14 cellular contexts compared by ENCODE assay signal in genomic region chr4:4521767-4522166, GRCh38. TPM values are rescaled to one million over a fixed set of nuclear protein-coding genes. Genes with fewer than 3 reads are reported as not detected.
A peak's percentile ranks its signal among the peaks of the same experiment; 100 is the strongest.
DNase-seq lines count a peak whose midpoint lies in the region; ATAC-seq, FAIRE-seq and TF ChIP-seq lines count a peak whose summit lies in the region.
"Had no signal": no experiment of that assay in that cellular context is flagged by ENCODE, and none has a peak within 500 bp of the region (broad histone marks: within the 10 kb centered on the region; RNA-seq: fewer than 3 reads in every experiment).

No MANE protein-coding gene starts in this region.

- no peak overlapping the region for H3K4me3 ChIP-seq in endodermal cell (ENCODE audit: low read length)
- H3K4me3 ChIP-seq in MG63 = no peak overlapping the region; the same call in 1 of the 2 replicates
- no peak overlapping the region for H3K4me3 ChIP-seq in gastrocnemius medialis
- H3K4me3 ChIP-seq: BLaER1 treated with 17β-estradiol and CSF1 and Interleukin-3, amounts not matched to agents 10 nM and 100 nM; HAP-1 had no signal

- no peak overlapping the region for H3K27ac Mint-ChIP-seq in endodermal cell
- H3K27ac Mint-ChIP-seq in stimulated activated memory B cell treated with anti-CD40 and anti-IgM and Interleukin-4, amounts not matched to agents 10 μg/mL and 1 μg/mL and 100 μg/mL, for 72 hours = peak overlapping the region; percentile 50

- no peaks in the 10 kb centered on the region for H3K9me3 ChIP-seq in endodermal cell (ENCODE audit: control insufficient read depth, low read length)
- H3K9me3 ChIP-seq in MG63 = no peaks in the 10 kb centered on the region
- no peaks in the 10 kb centered on the region for H3K9me3 ChIP-seq in gastrocnemius medialis
- H3K9me3 ChIP-seq: BLaER1 treated with 17β-estradiol and CSF1 and Interleukin-3, amounts not matched to agents 10 nM and 100 nM; HAP-1 had no signal

- peak; percentile 5 for DNase-seq in EH (ENCODE audit: low read depth)
- no peak for DNase-seq in endodermal cell
- DNase-seq in frontal cortex (ENCODE audit: low spot score in 2 of 2) = no peak
- DNase-seq in MG63 = no peak
- DNase-seq in gastrocnemius medialis = no peak
- no peak for DNase-seq in stimulated activated CD4-positive, alpha-beta T cell treated with anti-CD3 and anti-CD28 coated beads, Interleukin-1b, Interleukin-23, amount 100 ng/mL, for 48 hours
- no peak for DNase-seq in amniotic stem cell (lab: John Stamatoyannopoulos, UW)
- DNase-seq: ACHN; CD4-positive, CD25-positive, alpha-beta regulatory T cell; IMR-90 had no signal

- TF ChIP-seq CTCF in endodermal cell (conservative IDR thresholded peaks at IDR 0.05) = no peak
- no peak for TF ChIP-seq CTCF in gastrocnemius medialis (IDR thresholded peaks at IDR 0.05 in 4 of 5, conservative IDR thresholded peaks at IDR 0.05 in 1 of 5)

- ATAC-seq in stimulated activated memory B cell treated with anti-CD40 and anti-IgM and Interleukin-4, amounts not matched to agents 10 μg/mL and 1 μg/mL and 100 μg/mL, for 72 hours = no peak
- no peak for ATAC-seq in gastrocnemius medialis

- H3K36me3 ChIP-seq in endodermal cell (ENCODE audit: control insufficient read depth, insufficient read depth, low read length) (no peaks in the 10 kb centered on the region), MG63 (no peaks in the 10 kb centered on the region), gastrocnemius medialis (no peaks in the 10 kb centered on the region)
- H3K36me3 ChIP-seq: HAP-1 had no signal

- H3K27ac ChIP-seq in endodermal cell (ENCODE audit: low read depth, low read length) (peak overlapping the region; percentile 12), gastrocnemius medialis (no peak overlapping the region)
- H3K27ac ChIP-seq: BLaER1 treated with 17β-estradiol and CSF1 and Interleukin-3, amounts not matched to agents 10 nM and 100 nM had no signal

- 90% methylated on average over 2 of the region's 2 CpGs; no CpG with 5 or more reads in 1 of the 2 experiments for WGBS in endodermal cell (ENCODE audit: insufficient coverage in 1 of 2, insufficient read length in 1 of 2), 2 experiments

- no peaks in the 10 kb centered on the region for H3K9me3 Mint-ChIP-seq in endodermal cell
- H3K9me3 Mint-ChIP-seq in stimulated activated memory B cell treated with anti-CD40 and anti-IgM and Interleukin-4, amounts not matched to agents 10 μg/mL and 1 μg/mL and 100 μg/mL, for 72 hours = no peaks in the 10 kb centered on the region
- H3K9me3 Mint-ChIP-seq: CD4-positive, CD25-positive, alpha-beta regulatory T cell had no signal

- H3K4me3 Mint-ChIP-seq in endodermal cell = no peak overlapping the region
- H3K4me3 Mint-ChIP-seq in stimulated activated memory B cell treated with anti-CD40 and anti-IgM and Interleukin-4, amounts not matched to agents 10 μg/mL and 1 μg/mL and 100 μg/mL, for 72 hours = no peak overlapping the region

- FAIRE-seq in frontal cortex (lab: Jason Lieb, UNC) = peak; percentile 30
- FAIRE-seq: GM12878 had no signal

- H3K36me3 Mint-ChIP-seq in endodermal cell (ENCODE audit: low read depth) = no peaks in the 10 kb centered on the region
- H3K36me3 Mint-ChIP-seq in stimulated activated memory B cell treated with anti-CD40 and anti-IgM and Interleukin-4, amounts not matched to agents 10 μg/mL and 1 μg/mL and 100 μg/mL, for 72 hours = peaks cover 31% of the 10 kb centered on the region

- in situ Hi-C loops in gastrocnemius medialis (cut with MboI; ENCODE audit: low sequenced_read_pairs in 4 of 4) = no loop called here

- no peaks in the 10 kb centered on the region for H3K27me3 Mint-ChIP-seq in endodermal cell (ENCODE audit: insufficient read depth)
- no peaks in the 10 kb centered on the region for H3K27me3 Mint-ChIP-seq in stimulated activated memory B cell treated with anti-CD40 and anti-IgM and Interleukin-4, amounts not matched to agents 10 μg/mL and 1 μg/mL and 100 μg/mL, for 72 hours
- H3K27me3 Mint-ChIP-seq: CD4-positive, CD25-positive, alpha-beta regulatory T cell had no signal

- H3K27me3 ChIP-seq in endodermal cell (ENCODE audit: control insufficient read depth, insufficient read depth, low read length, poor library complexity, severe bottlenecking) (no peaks in the 10 kb centered on the region), MG63 (no peaks in the 10 kb centered on the region), gastrocnemius medialis (no peaks in the 10 kb centered on the region)
- H3K27me3 ChIP-seq: BLaER1 treated with 17β-estradiol and CSF1 and Interleukin-3, amounts not matched to agents 10 nM and 100 nM had no signal

- TF ChIP-seq POLR2A in gastrocnemius medialis (IDR thresholded peaks at IDR 0.05) = no peak

- H3K4me1 Mint-ChIP-seq in endodermal cell = no peaks in the 10 kb centered on the region
- H3K4me1 Mint-ChIP-seq in stimulated activated memory B cell treated with anti-CD40 and anti-IgM and Interleukin-4, amounts not matched to agents 10 μg/mL and 1 μg/mL and 100 μg/mL, for 72 hours = peaks cover 45% of the 10 kb centered on the region

- H3K9ac ChIP-seq in endodermal cell (ENCODE audit: extremely low read depth, low read length, poor library complexity, severe bottlenecking) = no peak overlapping the region
- H3K9ac ChIP-seq: BLaER1 treated with 17β-estradiol and CSF1 and Interleukin-3, amounts not matched to agents 10 nM and 100 nM had no signal

- H3K4me1 ChIP-seq in endodermal cell (ENCODE audit: control insufficient read depth, insufficient read depth, low read length) = no peaks in the 10 kb centered on the region
- peaks cover 0 to 8% of the 10 kb centered on the region in 2 donors for H3K4me1 ChIP-seq in gastrocnemius medialis

- intact Hi-C loops in gastrocnemius medialis (cut with DNase I; ENCODE audit: low total_unique reads) = no loop called here

RNA-seq across cellular contexts. Expression of gene STX18, which starts 20.1 kb away (rescaled TPM):
- total RNA-seq in endodermal cell = 10 to 100 TPM; 26.9 to 33.3 TPM
- polyA plus RNA-seq in endodermal cell (2013, experiment 1 of 2) = 30.9 TPM
- 27.2 TPM for polyA plus RNA-seq in endodermal cell (2013, experiment 2 of 2)
- 17.9 TPM for total RNA-seq in frontal cortex
- 20.2 and 38.3 TPM in 2 replicates for total RNA-seq in MG63 (2014; rRNA removed; shearing (Covaris generic); ENCODE audit: low replicate concordance)
- 10 to 100 TPM; 19.2 to 27.4 (median 20.7) TPM for total RNA-seq in gastrocnemius medialis
